In the genomic region with DNA sequence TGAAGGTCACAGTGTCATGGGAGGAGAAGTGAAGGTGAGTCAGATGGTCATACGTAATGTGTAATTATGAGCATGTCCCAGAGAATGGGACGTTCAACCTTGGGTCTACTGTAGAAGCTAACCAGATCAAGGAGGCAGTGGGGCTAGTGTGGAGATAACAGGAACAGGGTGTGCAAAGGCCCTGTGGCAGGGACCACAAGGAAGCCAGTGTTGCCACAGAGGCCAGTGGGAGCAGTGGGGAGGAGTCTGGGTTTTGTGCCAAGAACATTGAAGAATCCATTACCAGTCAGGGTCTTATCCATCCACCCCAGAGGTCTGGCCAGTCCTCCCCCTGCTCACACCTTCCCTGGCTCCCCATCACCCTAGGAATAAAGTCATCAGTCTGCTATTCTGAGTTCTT, we compare ENCODE assay signal across 2 cellular contexts.
TF ChIP-seq lines count a peak whose summit lies in the region.

No MANE protein-coding gene starts in this region.

TF ChIP-seq in HCT116, 20 proteins besides CTCF, POLR2A, EP300 and RAD21:
- TF ChIP-seq ZNF274 (IDR thresholded peaks at IDR 0.05; ENCODE audit: low read depth, low read length) (no peak), EZH2 (IDR thresholded peaks at IDR 0.05) (no peak), ZFX (IDR thresholded peaks at IDR 0.05) (no peak), ELF1 (IDR thresholded peaks at IDR 0.05; ENCODE audit: borderline replicate concordance, low read depth) (no peak), EZH2phosphoT487 (IDR thresholded peaks at IDR 0.05; ENCODE audit: borderline replicate concordance) (no peak), FOSL1 (IDR thresholded peaks at IDR 0.05; ENCODE audit: low read depth) (no peak), YY1 (IDR thresholded peaks at IDR 0.05; ENCODE audit: extremely low read depth, insufficient replicate concordance, low read depth, low read length) (no peak), EGR1 (IDR thresholded peaks at IDR 0.05; ENCODE audit: low read depth) (no peak), POLR2AphosphoS5 (IDR thresholded peaks at IDR 0.05; ENCODE audit: low read depth, low read length) (no peak), JUND (IDR thresholded peaks at IDR 0.05) (no peak), SIN3A (IDR thresholded peaks at IDR 0.05; ENCODE audit: low read depth) (no peak)
- TF ChIP-seq, protein P1, sequence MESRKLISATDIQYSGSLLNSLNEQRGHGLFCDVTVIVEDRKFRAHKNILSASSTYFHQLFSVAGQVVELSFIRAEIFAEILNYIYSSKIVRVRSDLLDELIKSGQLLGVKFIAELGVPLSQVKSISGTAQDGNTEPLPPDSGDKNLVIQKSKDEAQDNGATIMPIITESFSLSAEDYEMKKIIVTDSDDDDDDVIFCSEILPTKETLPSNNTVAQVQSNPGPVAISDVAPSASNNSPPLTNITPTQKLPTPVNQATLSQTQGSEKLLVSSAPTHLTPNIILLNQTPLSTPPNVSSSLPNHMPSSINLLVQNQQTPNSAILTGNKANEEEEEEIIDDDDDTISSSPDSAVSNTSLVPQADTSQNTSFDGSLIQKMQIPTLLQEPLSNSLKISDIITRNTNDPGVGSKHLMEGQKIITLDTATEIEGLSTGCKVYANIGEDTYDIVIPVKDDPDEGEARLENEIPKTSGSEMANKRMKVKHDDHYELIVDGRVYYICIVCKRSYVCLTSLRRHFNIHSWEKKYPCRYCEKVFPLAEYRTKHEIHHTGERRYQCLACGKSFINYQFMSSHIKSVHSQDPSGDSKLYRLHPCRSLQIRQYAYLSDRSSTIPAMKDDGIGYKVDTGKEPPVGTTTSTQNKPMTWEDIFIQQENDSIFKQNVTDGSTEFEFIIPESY (IDR thresholded peaks at IDR 0.05; ENCODE audit: extremely low read depth, insufficient replicate concordance, low read length) = no peak
- TF ChIP-seq, protein P2, sequence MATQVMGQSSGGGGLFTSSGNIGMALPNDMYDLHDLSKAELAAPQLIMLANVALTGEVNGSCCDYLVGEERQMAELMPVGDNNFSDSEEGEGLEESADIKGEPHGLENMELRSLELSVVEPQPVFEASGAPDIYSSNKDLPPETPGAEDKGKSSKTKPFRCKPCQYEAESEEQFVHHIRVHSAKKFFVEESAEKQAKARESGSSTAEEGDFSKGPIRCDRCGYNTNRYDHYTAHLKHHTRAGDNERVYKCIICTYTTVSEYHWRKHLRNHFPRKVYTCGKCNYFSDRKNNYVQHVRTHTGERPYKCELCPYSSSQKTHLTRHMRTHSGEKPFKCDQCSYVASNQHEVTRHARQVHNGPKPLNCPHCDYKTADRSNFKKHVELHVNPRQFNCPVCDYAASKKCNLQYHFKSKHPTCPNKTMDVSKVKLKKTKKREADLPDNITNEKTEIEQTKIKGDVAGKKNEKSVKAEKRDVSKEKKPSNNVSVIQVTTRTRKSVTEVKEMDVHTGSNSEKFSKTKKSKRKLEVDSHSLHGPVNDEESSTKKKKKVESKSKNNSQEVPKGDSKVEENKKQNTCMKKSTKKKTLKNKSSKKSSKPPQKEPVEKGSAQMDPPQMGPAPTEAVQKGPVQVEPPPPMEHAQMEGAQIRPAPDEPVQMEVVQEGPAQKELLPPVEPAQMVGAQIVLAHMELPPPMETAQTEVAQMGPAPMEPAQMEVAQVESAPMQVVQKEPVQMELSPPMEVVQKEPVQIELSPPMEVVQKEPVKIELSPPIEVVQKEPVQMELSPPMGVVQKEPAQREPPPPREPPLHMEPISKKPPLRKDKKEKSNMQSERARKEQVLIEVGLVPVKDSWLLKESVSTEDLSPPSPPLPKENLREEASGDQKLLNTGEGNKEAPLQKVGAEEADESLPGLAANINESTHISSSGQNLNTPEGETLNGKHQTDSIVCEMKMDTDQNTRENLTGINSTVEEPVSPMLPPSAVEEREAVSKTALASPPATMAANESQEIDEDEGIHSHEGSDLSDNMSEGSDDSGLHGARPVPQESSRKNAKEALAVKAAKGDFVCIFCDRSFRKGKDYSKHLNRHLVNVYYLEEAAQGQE (IDR thresholded peaks at IDR 0.05; ENCODE audit: low read depth) = no peak
- TF ChIP-seq, protein P3, sequence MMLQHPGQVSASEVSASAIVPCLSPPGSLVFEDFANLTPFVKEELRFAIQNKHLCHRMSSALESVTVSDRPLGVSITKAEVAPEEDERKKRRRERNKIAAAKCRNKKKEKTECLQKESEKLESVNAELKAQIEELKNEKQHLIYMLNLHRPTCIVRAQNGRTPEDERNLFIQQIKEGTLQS (IDR thresholded peaks at IDR 0.05) = no peak
- TF ChIP-seq, protein P4, sequence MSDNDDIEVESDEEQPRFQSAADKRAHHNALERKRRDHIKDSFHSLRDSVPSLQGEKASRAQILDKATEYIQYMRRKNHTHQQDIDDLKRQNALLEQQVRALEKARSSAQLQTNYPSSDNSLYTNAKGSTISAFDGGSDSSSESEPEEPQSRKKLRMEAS (IDR thresholded peaks at IDR 0.05) = no peak

TF ChIP-seq in GM12878, 131 proteins besides CTCF, POLR2A, EP300 and RAD21:
- TF ChIP-seq, protein P5, sequence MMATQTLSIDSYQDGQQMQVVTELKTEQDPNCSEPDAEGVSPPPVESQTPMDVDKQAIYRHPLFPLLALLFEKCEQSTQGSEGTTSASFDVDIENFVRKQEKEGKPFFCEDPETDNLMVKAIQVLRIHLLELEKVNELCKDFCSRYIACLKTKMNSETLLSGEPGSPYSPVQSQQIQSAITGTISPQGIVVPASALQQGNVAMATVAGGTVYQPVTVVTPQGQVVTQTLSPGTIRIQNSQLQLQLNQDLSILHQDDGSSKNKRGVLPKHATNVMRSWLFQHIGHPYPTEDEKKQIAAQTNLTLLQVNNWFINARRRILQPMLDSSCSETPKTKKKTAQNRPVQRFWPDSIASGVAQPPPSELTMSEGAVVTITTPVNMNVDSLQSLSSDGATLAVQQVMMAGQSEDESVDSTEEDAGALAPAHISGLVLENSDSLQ (IDR thresholded peaks at IDR 0.05) = no peak
- TF ChIP-seq IRF4 (IDR thresholded peaks at IDR 0.05; ENCODE audit: low read depth, low read length) = no peak
- no peak for TF ChIP-seq POLR2AphosphoS2 (IDR thresholded peaks at IDR 0.05; ENCODE audit: low read depth, low read length)
- TF ChIP-seq CREM (IDR thresholded peaks at IDR 0.05; ENCODE audit: low read depth) = no peak
- TF ChIP-seq HDAC2 (IDR thresholded peaks at IDR 0.05) = no peak
- TF ChIP-seq, protein P6, sequence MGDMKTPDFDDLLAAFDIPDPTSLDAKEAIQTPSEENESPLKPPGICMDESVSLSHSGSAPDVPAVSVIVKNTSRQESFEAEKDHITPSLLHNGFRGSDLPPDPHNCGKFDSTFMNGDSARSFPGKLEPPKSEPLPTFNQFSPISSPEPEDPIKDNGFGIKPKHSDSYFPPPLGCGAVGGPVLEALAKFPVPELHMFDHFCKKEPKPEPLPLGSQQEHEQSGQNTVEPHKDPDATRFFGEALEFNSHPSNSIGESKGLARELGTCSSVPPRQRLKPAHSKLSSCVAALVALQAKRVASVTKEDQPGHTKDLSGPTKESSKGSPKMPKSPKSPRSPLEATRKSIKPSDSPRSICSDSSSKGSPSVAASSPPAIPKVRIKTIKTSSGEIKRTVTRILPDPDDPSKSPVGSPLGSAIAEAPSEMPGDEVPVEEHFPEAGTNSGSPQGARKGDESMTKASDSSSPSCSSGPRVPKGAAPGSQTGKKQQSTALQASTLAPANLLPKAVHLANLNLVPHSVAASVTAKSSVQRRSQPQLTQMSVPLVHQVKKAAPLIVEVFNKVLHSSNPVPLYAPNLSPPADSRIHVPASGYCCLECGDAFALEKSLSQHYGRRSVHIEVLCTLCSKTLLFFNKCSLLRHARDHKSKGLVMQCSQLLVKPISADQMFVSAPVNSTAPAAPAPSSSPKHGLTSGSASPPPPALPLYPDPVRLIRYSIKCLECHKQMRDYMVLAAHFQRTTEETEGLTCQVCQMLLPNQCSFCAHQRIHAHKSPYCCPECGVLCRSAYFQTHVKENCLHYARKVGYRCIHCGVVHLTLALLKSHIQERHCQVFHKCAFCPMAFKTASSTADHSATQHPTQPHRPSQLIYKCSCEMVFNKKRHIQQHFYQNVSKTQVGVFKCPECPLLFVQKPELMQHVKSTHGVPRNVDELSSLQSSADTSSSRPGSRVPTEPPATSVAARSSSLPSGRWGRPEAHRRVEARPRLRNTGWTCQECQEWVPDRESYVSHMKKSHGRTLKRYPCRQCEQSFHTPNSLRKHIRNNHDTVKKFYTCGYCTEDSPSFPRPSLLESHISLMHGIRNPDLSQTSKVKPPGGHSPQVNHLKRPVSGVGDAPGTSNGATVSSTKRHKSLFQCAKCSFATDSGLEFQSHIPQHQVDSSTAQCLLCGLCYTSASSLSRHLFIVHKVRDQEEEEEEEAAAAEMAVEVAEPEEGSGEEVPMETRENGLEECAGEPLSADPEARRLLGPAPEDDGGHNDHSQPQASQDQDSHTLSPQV (IDR thresholded peaks at IDR 0.05) = no peak
